ENCODE assay signal across 7 cellular contexts in genomic region chr13:94712287-94712811, GRCh38. TPM values are rescaled to one million over a fixed set of nuclear protein-coding genes. Genes with fewer than 3 reads are reported as not detected.
DNase-seq lines count a peak whose midpoint lies in the region; ATAC-seq, FAIRE-seq and TF ChIP-seq lines count a peak whose summit lies in the region.

Gene SOX21, minus strand, starts transcription at chr13:94712545. Its CDS starts 496 bp downstream, at chr13:94712049.

- ATAC-seq in GM21381 (IDR thresholded peaks at IDR 0.05; ENCODE audit: unreplicated experiment): no peak
- ATAC-seq in HG02623 (IDR thresholded peaks at IDR 0.05; ENCODE audit: unreplicated experiment): no peak

- TF ChIP-seq CTCF in Peyer's patch (IDR thresholded peaks at IDR 0.05) (no peak), retinal pigment epithelial cell (conservative IDR thresholded peaks at IDR 0.05; ENCODE audit: low read depth, low read length) (no peak)

- no peak for TF ChIP-seq POLR2A in Peyer's patch (IDR thresholded peaks at IDR 0.05)
- no peak for TF ChIP-seq POLR2A in GM12892 (IDR thresholded peaks at IDR 0.05; ENCODE audit: low read depth, low read length)

- in situ Hi-C loops in GM23248 (cut with MboI): no loop called here

- H3F3A ChIP-seq in GM23248 (ENCODE audit: insufficient read depth): no peaks in the 10 kb centered on the region

- H2AFZ ChIP-seq in GM23248: no peak within 1 kb of the TSS

- H3K4me2 ChIP-seq in GM23248 (ENCODE audit: unreplicated experiment): peak within 1 kb of the TSS; percentile 47

- peak within 1 kb of the TSS; percentile 47 for H3K4me3 ChIP-seq in GM23248
- H3K4me3 ChIP-seq in Peyer's patch: peak within 1 kb of the TSS in 3 of 4 donors; percentile 24 to 38 (median 34)
- peak within 1 kb of the TSS; percentile 66 to 74 for H3K4me3 ChIP-seq in esophagus (ENCODE audit: low read depth in 1 of 2, low read length in 2 of 2)
- H3K4me3 ChIP-seq in retinal pigment epithelial cell (ENCODE audit: low read length): peak within 1 kb of the TSS; percentile 24

- no peaks in the 10 kb centered on the region for H4K20me1 ChIP-seq in GM23248 (ENCODE audit: insufficient read depth)

- H3K27ac ChIP-seq in GM23248 (no peak within 1 kb of the TSS), Peyer's patch (no peak within 1 kb of the TSS), esophagus (ENCODE audit: low read depth in 2 of 2, low read length in 1 of 2) (peak within 1 kb of the TSS; percentile 80 to 86)

- H3K4me1 ChIP-seq in GM23248 (ENCODE audit: insufficient read depth): no peaks in the 10 kb centered on the region
- peaks cover 0 to 36% (median 5%) of the 10 kb centered on the region in 4 donors for H3K4me1 ChIP-seq in Peyer's patch
- peaks cover 0 to 5% of the 10 kb centered on the region in 2 donors for H3K4me1 ChIP-seq in esophagus (ENCODE audit: control insufficient read depth in 2 of 2, insufficient read depth in 2 of 2, low read length in 1 of 2)

- peaks cover 79% of the 10 kb centered on the region for H3K27me3 ChIP-seq in GM23248 (replicated peaks; ENCODE audit: insufficient read depth)
- peaks cover 0 to 50% of the 10 kb centered on the region in 2 donors for H3K27me3 ChIP-seq in Peyer's patch
- H3K27me3 ChIP-seq in esophagus (ENCODE audit: control insufficient read depth in 1 of 2, insufficient read depth in 2 of 2, low read length in 2 of 2): peaks cover 0 to 11% of the 10 kb centered on the region in 2 donors

- H3K9me3 ChIP-seq in GM23248 (ENCODE audit: low read depth): no peaks in the 10 kb centered on the region
- no peaks in the 10 kb centered on the region for H3K9me3 ChIP-seq in Peyer's patch
- no peaks in the 10 kb centered on the region for H3K9me3 ChIP-seq in esophagus (ENCODE audit: control insufficient read depth in 2 of 2, insufficient read depth in 1 of 2, low read depth in 1 of 2, low read length in 1 of 2)

- no peaks in the 10 kb centered on the region for H3K9me2 ChIP-seq in GM23248 (ENCODE audit: insufficient read depth)

- H3K36me3 ChIP-seq in GM23248 (ENCODE audit: low read depth) (no peaks in the 10 kb centered on the region), Peyer's patch (no peaks in the 10 kb centered on the region), esophagus (ENCODE audit: control insufficient read depth in 2 of 2, insufficient read depth in 2 of 2, low read length in 1 of 2) (no peaks in the 10 kb centered on the region)

- DNase-seq in GM23248: peak; percentile 19
- DNase-seq in Peyer's patch: no peak
- DNase-seq in retinal pigment epithelial cell (ENCODE audit: low read depth): no peak
- DNase-seq in GM12892 (ENCODE audit: insufficient read length): no peak

- no peaks in the 10 kb centered on the region for H3K79me2 ChIP-seq in GM23248 (ENCODE audit: insufficient read depth)

- 4 to 5% methylated on average over 32 to 38 of the region's 38 CpGs for WGBS in GM23248 (ENCODE audit: low coverage in 1 of 2, low lambda C conversion rate in 2 of 2, missing lambda C conversion rate in 2 of 2), 2 experiments
- 0 to 2% methylated on average over 37 to 38 of the region's 38 CpGs for WGBS in esophagus, 2 donors

- FAIRE-seq in GM12892 (lab: Jason Lieb, UNC): no peak

- H3K9ac ChIP-seq in GM23248: no peak within 1 kb of the TSS

RNA-seq across cellular contexts. Expression of gene SOX21, which starts in this region (rescaled TPM):
- not detected in 2 replicates for total RNA-seq in GM23248 (2014; rRNA removed; shearing (Covaris generic))
- polyA plus RNA-seq in GM23248 (2016; fragmentation: Nextera tagmentation; extraction: Ambion mirVana) (not detected in 2 replicates), esophagus (1 to 10 TPM; 8.5 to 9.6 TPM)
- total RNA-seq in Peyer's patch: not detected
- polyA plus RNA-seq in GM12892 (2012; ENCODE audit: missing spikeins): not detected

Comparison
In these comparisons a context has a peak if more than half of its experiments do, and no peak if none do; other contexts are left out.
1. Peak in DNase-seq, H3K4me3 ChIP-seq and H3K4me2 ChIP-seq in GM23248; RNA of the gene not detected or under 1 TPM.
2. H3K27ac ChIP-seq: peak in esophagus (2 of 2); none in GM23248 (single experiment) and Peyer's patch (0 of 4).
3. Peak in every context shown above with its lines, with median percentiles within 50 percentile points of each other: H3K4me3 ChIP-seq.